9 cellular contexts compared by ENCODE assay signal in the genomic region with DNA sequence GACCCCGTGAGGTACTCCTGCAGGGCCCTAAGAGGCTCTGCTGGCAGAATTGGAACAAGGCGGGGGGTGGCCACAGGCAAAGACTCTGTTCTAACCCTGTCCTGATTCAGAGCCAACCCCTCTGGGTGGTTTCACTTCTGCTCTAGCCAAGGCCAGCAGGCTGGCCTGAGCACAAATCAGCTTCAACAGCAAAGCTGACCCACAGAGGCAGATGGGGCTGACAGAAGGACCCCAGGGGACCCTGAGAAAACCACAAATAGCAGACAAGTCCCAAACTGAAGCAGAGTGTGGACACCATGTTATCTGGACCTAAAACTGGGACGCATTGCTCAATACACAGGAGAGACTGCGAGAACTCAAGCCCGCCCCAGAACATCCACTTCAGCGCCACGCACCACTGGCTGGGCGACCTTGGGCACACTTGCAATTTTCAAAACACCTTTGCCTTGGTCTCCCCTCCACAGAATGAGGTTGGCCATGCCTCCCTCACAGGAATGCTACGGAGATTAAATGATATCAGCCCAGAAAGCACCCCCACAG.
DNase-seq lines count a peak whose midpoint lies in the region; ATAC-seq and TF ChIP-seq lines count a peak whose summit lies in the region.
"Had no signal": no experiment of that assay in that cellular context is flagged by ENCODE, and none has a peak within 500 bp of the region (broad histone marks: within the 10 kb centered on the region; RNA-seq: fewer than 3 reads in every experiment).

No MANE protein-coding gene starts in this region.

- H3K4me3 ChIP-seq in NB4 (ENCODE audit: low read depth, low read length), result no peak overlapping the region

- peaks cover 0 to 2% of the 10 kb centered on the region in 2 donors for H3K36me3 Mint-ChIP-seq in naive B cell
- no peaks in the 10 kb centered on the region for H3K36me3 Mint-ChIP-seq in activated CD4-positive, alpha-beta T cell treated with anti-CD3 and anti-CD28 coated beads for 36 hours (ENCODE audit: low read depth)
- H3K36me3 Mint-ChIP-seq: activated naive CD8-positive, alpha-beta T cell treated with anti-CD3 and anti-CD28 coated beads, Interleukin-2, amount 10 ng/mL, durations not matched to agents 7 days and 5 days had no signal

- peak overlapping the region; percentile 3 to 68 (median 41) for H3K27ac Mint-ChIP-seq in naive B cell
- H3K27ac Mint-ChIP-seq in activated CD4-positive, alpha-beta T cell treated with anti-CD3 and anti-CD28 coated beads for 36 hours, result no peak overlapping the region
- H3K27ac Mint-ChIP-seq: activated naive CD8-positive, alpha-beta T cell treated with anti-CD3 and anti-CD28 coated beads, Interleukin-2, amount 10 ng/mL, durations not matched to agents 7 days and 5 days had no signal

- CTCF ChIA-PET in activated CD4-positive, alpha-beta T cell treated with anti-CD3 and anti-CD28 coated beads for 36 hours (lab: Charles Lee), result no interaction called here

- ATAC-seq in GM18517 (IDR thresholded peaks at IDR 0.05; ENCODE audit: unreplicated experiment) (peak; percentile 92), HG02610 (IDR thresholded peaks at IDR 0.05; ENCODE audit: unreplicated experiment) (peak; percentile 86), naive B cell (ENCODE audit: low read depth in 2 of 2) (peak; percentile 75 to 77)
- no peak for ATAC-seq in activated CD4-positive, alpha-beta T cell treated with anti-CD3 and anti-CD28 coated beads for 36 hours

- DNase-seq in NB4 (ENCODE audit: low read depth), result peak; percentile 58
- DNase-seq in naive B cell, result peak; percentile 21
- no peak for DNase-seq in NCI-H524 treated with DMSO at 0.1 percent for 48 hours (lab: John Stamatoyannopoulos, UW)
- no peak for DNase-seq in activated CD4-positive, alpha-beta T cell treated with anti-CD3 and anti-CD28 coated beads for 36 hours
- no peak for DNase-seq in stimulated activated CD4-positive, alpha-beta T cell treated with anti-CD3 and anti-CD28 coated beads, Interleukin-15, amount 100 ng/mL, for 24 hours
- no peak for DNase-seq in GOT3 (lab: John Stamatoyannopoulos, UW)
- DNase-seq: activated naive CD8-positive, alpha-beta T cell treated with anti-CD3 and anti-CD28 coated beads, Interleukin-2, amount 10 ng/mL, durations not matched to agents 7 days and 5 days had no signal

- no peak for TF ChIP-seq POLR2A in NB4 (IDR thresholded peaks at IDR 0.05; ENCODE audit: extremely low read depth, insufficient read length)

- peak overlapping the region in 7 of 8 donors; percentile 0 to 72 (median 53) for H3K4me3 Mint-ChIP-seq in naive B cell
- no peak overlapping the region for H3K4me3 Mint-ChIP-seq in activated CD4-positive, alpha-beta T cell treated with anti-CD3 and anti-CD28 coated beads for 36 hours
- H3K4me3 Mint-ChIP-seq: activated naive CD8-positive, alpha-beta T cell treated with anti-CD3 and anti-CD28 coated beads, Interleukin-2, amount 10 ng/mL, durations not matched to agents 7 days and 5 days had no signal

- intact Hi-C loops in activated CD4-positive, alpha-beta T cell treated with anti-CD3 and anti-CD28 coated beads for 36 hours (cut with DNase I, micrococcal nuclease), result no loop called here

- H3K4me1 Mint-ChIP-seq in naive B cell, result peaks cover 34 to 45% (median 43%) of the 10 kb centered on the region in 3 donors
- no peaks in the 10 kb centered on the region for H3K4me1 Mint-ChIP-seq in activated CD4-positive, alpha-beta T cell treated with anti-CD3 and anti-CD28 coated beads for 36 hours
- H3K4me1 Mint-ChIP-seq: activated naive CD8-positive, alpha-beta T cell treated with anti-CD3 and anti-CD28 coated beads, Interleukin-2, amount 10 ng/mL, durations not matched to agents 7 days and 5 days had no signal

- no peaks in the 10 kb centered on the region for H3K9me3 Mint-ChIP-seq in naive B cell
- H3K9me3 Mint-ChIP-seq in activated CD4-positive, alpha-beta T cell treated with anti-CD3 and anti-CD28 coated beads for 36 hours (ENCODE audit: low read depth), result no peaks in the 10 kb centered on the region
- H3K9me3 Mint-ChIP-seq: activated naive CD8-positive, alpha-beta T cell treated with anti-CD3 and anti-CD28 coated beads, Interleukin-2, amount 10 ng/mL, durations not matched to agents 7 days and 5 days had no signal

- no peaks in the 10 kb centered on the region for H3K27me3 Mint-ChIP-seq in naive B cell
- H3K27me3 Mint-ChIP-seq in activated CD4-positive, alpha-beta T cell treated with anti-CD3 and anti-CD28 coated beads for 36 hours, result peaks cover 3% of the 10 kb centered on the region

- no peak for TF ChIP-seq CTCF in NB4 (IDR thresholded peaks at IDR 0.05; ENCODE audit: low read depth, low read length)

- POLR2A ChIA-PET in activated CD4-positive, alpha-beta T cell treated with anti-CD3 and anti-CD28 coated beads for 36 hours (lab: Charles Lee), result no interaction called here

Comparison
In these comparisons a context has a peak if more than half of its experiments do, and no peak if none do; other contexts are left out.
1. DNase-seq: peak in NB4 (single experiment) and naive B cell (single experiment); none in NCI-H524 treated with DMSO at 0.1 percent for 48 hours (single experiment), activated CD4-positive, alpha-beta T cell treated with anti-CD3 and anti-CD28 coated beads for 36 hours (single experiment), stimulated activated CD4-positive, alpha-beta T cell treated with anti-CD3 and anti-CD28 coated beads, Interleukin-15, amount 100 ng/mL, for 24 hours (single experiment) and GOT3 (single experiment).